ENCODE assay signal across 22 cellular contexts in genomic region chr3:155202626-155203025, GRCh38.
DNase-seq lines count a peak whose midpoint lies in the region; ATAC-seq, FAIRE-seq and TF ChIP-seq lines count a peak whose summit lies in the region.
"Had no signal": no experiment of that assay in that cellular context is flagged by ENCODE, and none has a peak within 500 bp of the region (broad histone marks: within the 10 kb centered on the region; RNA-seq: fewer than 3 reads in every experiment).

No MANE protein-coding gene starts in this region.

- H3K79me2 ChIP-seq in H1 (ENCODE audit: control insufficient read depth in 1 of 2, insufficient read depth in 2 of 2, low read length in 2 of 2) = no peaks in the 10 kb centered on the region

- DNase-seq in DMS153 (lab: John Stamatoyannopoulos, UW) (peak; percentile 33), DMS153 treated with DMSO at 0.1 percent for 48 hours (lab: John Stamatoyannopoulos, UW; ENCODE audit: unreplicated experiment) (no peak), NB4 (ENCODE audit: low read depth) (peak; percentile 44), H1 (ENCODE audit: low read depth in 1 of 2, low spot score in 2 of 2) (no peak), skeletal muscle cell (ENCODE audit: low read depth) (peak; percentile 87), right cardiac atrium (no peak)
- DNase-seq in activated CD4-positive, alpha-beta T cell treated with anti-CD3 and anti-CD28 coated beads for 48 hours = no peak
- DNase-seq: activated CD4-positive, alpha-beta T cell treated with anti-CD3 and anti-CD28 coated beads, Interleukin-2, amount 50 U/mL, for 4 hours; CD8-positive, alpha-beta T cell; left lung; NCI-H2081 treated with DMSO at 0.1 percent for 48 hours; NCI-H748 treated with DMSO at 0.1 percent for 48 hours; stimulated activated CD4-positive, alpha-beta T cell treated with anti-CD3 and anti-CD28 coated beads, Interleukin-12 subunit alpha, Interleukin-12 subunit beta, amount 100 ng/mL, for 4 hours; stimulated activated naive B cell treated with anti-CD40 and anti-IgM and Interleukin-4, amounts not matched to agents 10 μg/mL and 1 μg/mL and 100 μg/mL, for 72 hours; transverse colon had no signal

- H3K4me3 ChIP-seq in NB4 (ENCODE audit: low read depth, low read length) (no peak overlapping the region), H1 (ENCODE audit: extremely low read depth in 1 of 4, insufficient read depth in 2 of 4, low read depth in 3 of 4, low read length in 4 of 4) (no peak overlapping the region), skeletal muscle cell (ENCODE audit: low read depth, low read length) (no peak overlapping the region), right cardiac atrium (ENCODE audit: low read length) (no peak overlapping the region)
- H3K4me3 ChIP-seq: GM12878, GM23338, left lung, transverse colon had no signal

- H3K9me3 ChIP-seq in H1 (ENCODE audit: insufficient read depth in 2 of 2, low read depth in 1 of 2, low read length in 1 of 2) = no peaks in the 10 kb centered on the region
- no peaks in the 10 kb centered on the region for H3K9me3 ChIP-seq in right cardiac atrium (ENCODE audit: control insufficient read depth, low read length)
- H3K9me3 ChIP-seq: left lung, transverse colon had no signal

- no peak overlapping the region for H4K91ac ChIP-seq in H1 (replicated peaks; ENCODE audit: insufficient read length, low read length)

- H2BK5ac ChIP-seq in H1 (ENCODE audit: low read depth, low read length) = no peak overlapping the region

- H3K27me3 Mint-ChIP-seq in stimulated activated memory B cell treated with anti-CD40 and anti-IgM and Interleukin-4, amounts not matched to agents 10 μg/mL and 1 μg/mL and 100 μg/mL, for 72 hours = no peaks in the 10 kb centered on the region
- H3K27me3 Mint-ChIP-seq: activated naive CD8-positive, alpha-beta T cell; stimulated activated naive B cell treated with anti-CD40 and anti-IgM and Interleukin-4, amounts not matched to agents 10 μg/mL and 1 μg/mL and 100 μg/mL, for 72 hours had no signal

- no peaks in the 10 kb centered on the region; the same call in 1 of the 2 replicates for H3K23me2 ChIP-seq in H1 (ENCODE audit: low read depth, low read length)

- H3K56ac ChIP-seq in H1 (replicated peaks; ENCODE audit: insufficient read length, low read depth, low read length) = no peak overlapping the region

- H3K4me3 Mint-ChIP-seq in stimulated activated memory B cell treated with anti-CD40 and anti-IgM and Interleukin-4, amounts not matched to agents 10 μg/mL and 1 μg/mL and 100 μg/mL, for 72 hours = no peak overlapping the region
- H3K4me3 Mint-ChIP-seq: activated naive CD8-positive, alpha-beta T cell; CD8-positive, alpha-beta T cell; GM23338; stimulated activated naive B cell treated with anti-CD40 and anti-IgM and Interleukin-4, amounts not matched to agents 10 μg/mL and 1 μg/mL and 100 μg/mL, for 72 hours had no signal

- no peak for FAIRE-seq in H1 (lab: Jason Lieb, UNC)
- FAIRE-seq: bronchial epithelial cell, GM12878, RCC 7860 had no signal

- no peak overlapping the region for H3K23ac ChIP-seq in H1 (ENCODE audit: insufficient read length)

- TF ChIP-seq POLR2A in NB4 (IDR thresholded peaks at IDR 0.05; ENCODE audit: extremely low read depth, insufficient read length) (no peak), H1 (IDR thresholded peaks at IDR 0.05; ENCODE audit: control extremely low read depth in 1 of 2, low read depth in 2 of 2, low read length in 2 of 2) (no peak)

- H3K27ac Mint-ChIP-seq in stimulated activated memory B cell treated with anti-CD40 and anti-IgM and Interleukin-4, amounts not matched to agents 10 μg/mL and 1 μg/mL and 100 μg/mL, for 72 hours = no peak overlapping the region
- H3K27ac Mint-ChIP-seq: activated naive CD8-positive, alpha-beta T cell; CD8-positive, alpha-beta T cell; GM23338; stimulated activated naive B cell treated with anti-CD40 and anti-IgM and Interleukin-4, amounts not matched to agents 10 μg/mL and 1 μg/mL and 100 μg/mL, for 72 hours had no signal

- no peaks in the 10 kb centered on the region for H3K79me1 ChIP-seq in H1 (ENCODE audit: low read depth, low read length)

- H3K36me3 Mint-ChIP-seq in stimulated activated memory B cell treated with anti-CD40 and anti-IgM and Interleukin-4, amounts not matched to agents 10 μg/mL and 1 μg/mL and 100 μg/mL, for 72 hours = no peaks in the 10 kb centered on the region
- H3K36me3 Mint-ChIP-seq: activated naive CD8-positive, alpha-beta T cell; CD8-positive, alpha-beta T cell; stimulated activated naive B cell treated with anti-CD40 and anti-IgM and Interleukin-4, amounts not matched to agents 10 μg/mL and 1 μg/mL and 100 μg/mL, for 72 hours had no signal

- H4K8ac ChIP-seq in H1 (ENCODE audit: extremely low read depth, insufficient read depth, low read length) = no peak overlapping the region

- H3K27ac ChIP-seq in H1 (ENCODE audit: low read depth, low read length) = no peak overlapping the region
- no peak overlapping the region for H3K27ac ChIP-seq in right cardiac atrium (ENCODE audit: low read length)
- H3K27ac ChIP-seq: 22Rv1, left lung, transverse colon had no signal

- H3K27me3 ChIP-seq in H1 (replicated peaks in 1 of 4; ENCODE audit: control insufficient read depth in 3 of 4, extremely low read depth in 1 of 4, insufficient read depth in 3 of 4, low read length in 3 of 4) = no peaks in the 10 kb centered on the region
- no peaks in the 10 kb centered on the region for H3K27me3 ChIP-seq in right cardiac atrium (ENCODE audit: control insufficient read depth, insufficient read depth)
- H3K27me3 ChIP-seq: left lung, transverse colon had no signal

- H3K9me3 Mint-ChIP-seq in stimulated activated memory B cell treated with anti-CD40 and anti-IgM and Interleukin-4, amounts not matched to agents 10 μg/mL and 1 μg/mL and 100 μg/mL, for 72 hours = no peaks in the 10 kb centered on the region
- H3K9me3 Mint-ChIP-seq: CD8-positive, alpha-beta T cell; GM23338; stimulated activated naive B cell treated with anti-CD40 and anti-IgM and Interleukin-4, amounts not matched to agents 10 μg/mL and 1 μg/mL and 100 μg/mL, for 72 hours had no signal

- no peak overlapping the region for H2BK120ac ChIP-seq in H1 (replicated peaks; ENCODE audit: low read depth, low read length)

- no peak overlapping the region for H3K4me2 ChIP-seq in H1 (ENCODE audit: insufficient read depth in 1 of 2, low read depth in 2 of 2, low read length in 2 of 2)
- H3K4me2 ChIP-seq: GM23338 had no signal

- no peak for ATAC-seq in stimulated activated memory B cell treated with anti-CD40 and anti-IgM and Interleukin-4, amounts not matched to agents 10 μg/mL and 1 μg/mL and 100 μg/mL, for 72 hours
- ATAC-seq in right cardiac atrium = no peak
- ATAC-seq: CD8-positive, alpha-beta T cell; GM12878; GM23338; left lung; stimulated activated naive B cell treated with anti-CD40 and anti-IgM and Interleukin-4, amounts not matched to agents 10 μg/mL and 1 μg/mL and 100 μg/mL, for 72 hours had no signal

- no peak overlapping the region for H3K9ac ChIP-seq in H1 (replicated peaks in 1 of 4; ENCODE audit: extremely low read depth in 1 of 4, low read depth in 3 of 4, low read length in 3 of 4)

- no peak for TF ChIP-seq EP300 in H1 (IDR thresholded peaks at IDR 0.05; ENCODE audit: borderline replicate concordance in 1 of 2, low read depth in 2 of 2, low read length in 2 of 2)

- H3K14ac ChIP-seq in H1 (ENCODE audit: insufficient read length) = no peak overlapping the region

- CTCF ChIA-PET in H1 (lab: Charles Lee; ENCODE audit: partially characterized antibody) = interaction anchor here (1.3 kb wide), 1 partner anchor 120 kb away, joined by 3 read pairs; no protein-coding TSS in a partner anchor

- no peaks in the 10 kb centered on the region for H4K20me1 ChIP-seq in H1 (replicated peaks in 1 of 2; ENCODE audit: control insufficient read depth in 1 of 2, insufficient read depth in 2 of 2, low read length in 2 of 2)

- intact Hi-C loops in right cardiac atrium (cut with DNase I) = no loop called here

- H3K36me3 ChIP-seq in H1 (ENCODE audit: control insufficient read depth in 2 of 4, insufficient read depth in 4 of 4, low read length in 3 of 4) = no peaks in the 10 kb centered on the region
- H3K36me3 ChIP-seq: left lung, transverse colon had no signal

- H2BK15ac ChIP-seq in H1 (ENCODE audit: low read length) = no peak overlapping the region

- H3K4me1 ChIP-seq in H1 (replicated peaks in 1 of 4; ENCODE audit: control insufficient read depth in 3 of 4, insufficient read depth in 4 of 4, low read length in 3 of 4) (no peaks in the 10 kb centered on the region), right cardiac atrium (ENCODE audit: control insufficient read depth, insufficient read depth, low read length) (no peaks in the 10 kb centered on the region)
- H3K4me1 ChIP-seq: left lung, transverse colon had no signal

- H4K5ac ChIP-seq in H1 (ENCODE audit: insufficient read length, low read depth, low read length) = no peak overlapping the region

- TF ChIP-seq CTCF in NB4 (IDR thresholded peaks at IDR 0.05; ENCODE audit: low read depth, low read length) (no peak), H1 (IDR thresholded peaks at IDR 0.05; ENCODE audit: control extremely low read depth in 1 of 3, insufficient read depth in 1 of 3, low read depth in 1 of 3, low read length in 3 of 3) (no peak)

- no peak for TF ChIP-seq RAD21 in H1 (IDR thresholded peaks at IDR 0.05 in 1 of 2, conservative IDR thresholded peaks at IDR 0.05 in 1 of 2; ENCODE audit: low read depth in 2 of 2, low read length in 2 of 2)

- no peak overlapping the region for H2BK12ac ChIP-seq in H1 (ENCODE audit: low read depth, low read length)

- POLR2A ChIA-PET in H1 (lab: Charles Lee; ENCODE audit: partially characterized antibody) = no interaction called here

- WGBS in H1 (ENCODE audit: extremely low coverage in 1 of 2, insufficient coverage in 1 of 2, insufficient read length in 1 of 2, insufficient replicate concordance in 2 of 2, low coverage in 1 of 2, low lambda C conversion rate in 2 of 2, missing lambda C conversion rate in 1 of 2), 2 experiments = 85% methylated on average over 4 of the region's 4 CpGs; no CpG with 5 or more reads in 1 of the 2 experiments
- WGBS in right cardiac atrium = 79% methylated on average over 4 of the region's 4 CpGs

- no peaks in the 10 kb centered on the region for H3K4me1 Mint-ChIP-seq in stimulated activated memory B cell treated with anti-CD40 and anti-IgM and Interleukin-4, amounts not matched to agents 10 μg/mL and 1 μg/mL and 100 μg/mL, for 72 hours
- H3K4me1 Mint-ChIP-seq: GM23338 had no signal

- no peak overlapping the region for H2AK5ac ChIP-seq in H1 (ENCODE audit: low read depth, low read length)

- H2BK20ac ChIP-seq in H1 (ENCODE audit: low read length) = no peak overlapping the region

- H3K18ac ChIP-seq in H1 (ENCODE audit: extremely low read depth, low read length) = no peak overlapping the region

- no peak overlapping the region for H2AFZ ChIP-seq in H1 (ENCODE audit: low read length)
- H2AFZ ChIP-seq: GM23338 had no signal

- no peak overlapping the region for H3K4ac ChIP-seq in H1 (replicated peaks; ENCODE audit: insufficient read length, low read depth, low read length)

TF ChIP-seq in H1, 55 proteins besides CTCF, POLR2A, EP300 and RAD21:
- TF ChIP-seq CEBPB (IDR thresholded peaks at IDR 0.05; ENCODE audit: low read depth, low read length) (peak; percentile 59), ZNF274 (IDR thresholded peaks at IDR 0.05; ENCODE audit: borderline replicate concordance, extremely low read depth, low read length) (no peak)

Comparison
In these comparisons a context has a peak if more than half of its experiments do, and no peak if none do; other contexts are left out.
1. DNase-seq: peak in DMS153 (single experiment), NB4 (single experiment) and skeletal muscle cell (single experiment); none in DMS153 treated with DMSO at 0.1 percent for 48 hours (single experiment), H1 (0 of 2), right cardiac atrium (0 of 3) and activated CD4-positive, alpha-beta T cell treated with anti-CD3 and anti-CD28 coated beads for 48 hours (single experiment).